Comparison of ENCODE assay signal across 17 cellular contexts in the genomic region with DNA sequence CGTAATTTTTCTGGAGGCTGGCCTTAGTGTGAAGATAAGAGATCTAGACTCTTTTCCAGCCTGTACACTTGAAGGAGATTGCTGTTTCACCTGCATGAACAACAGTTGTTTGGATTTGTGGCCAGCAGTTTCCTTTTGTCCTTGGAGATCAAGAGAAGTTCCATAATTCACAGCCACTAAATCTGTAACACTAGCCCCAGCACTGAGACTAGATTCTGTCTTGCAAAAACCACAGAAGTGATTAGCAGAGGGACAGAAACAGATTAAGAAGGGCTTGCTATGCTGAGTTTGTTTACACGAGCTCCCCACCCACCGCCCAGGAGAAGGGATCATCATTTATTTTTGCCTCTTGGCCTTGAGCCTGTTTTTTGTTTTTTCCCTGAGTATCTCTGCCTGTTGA.
A peak's percentile ranks its signal among the peaks of the same experiment; 100 is the strongest.
DNase-seq lines count a peak whose midpoint lies in the region; TF ChIP-seq lines count a peak whose summit lies in the region.
"Had no signal": no experiment of that assay in that cellular context is flagged by ENCODE, and none has a peak within 500 bp of the region (broad histone marks: within the 10 kb centered on the region; RNA-seq: fewer than 3 reads in every experiment).

No MANE protein-coding gene starts in this region.

- H3K4me3 Mint-ChIP-seq in HFFc6, result no peak overlapping the region
- H3K4me3 Mint-ChIP-seq: activated T-helper 17 cell treated with anti-CD3 and anti-CD28 coated beads, Interleukin-2, amount 50 U/mL, for 72 hours; CD14-positive monocyte; neural crest cell had no signal

- H3K27me3 Mint-ChIP-seq in HFFc6 (ENCODE audit: insufficient read depth), result peaks cover 2% of the 10 kb centered on the region

- H3K4me1 Mint-ChIP-seq in HFFc6 (ENCODE audit: low read depth), result no peaks in the 10 kb centered on the region
- H3K4me1 Mint-ChIP-seq: activated T-helper 17 cell treated with anti-CD3 and anti-CD28 coated beads, Interleukin-2, amount 50 U/mL, for 72 hours; CD14-positive monocyte; neural crest cell had no signal

- H3K27me3 ChIP-seq in transverse colon, result no peaks in the 10 kb centered on the region
- H3K27me3 ChIP-seq in testis, result no peaks in the 10 kb centered on the region
- H3K27me3 ChIP-seq: foreskin keratinocyte, sigmoid colon had no signal

- intact Hi-C loops in transverse colon (cut with DNase I; ENCODE audit: low total_unique reads), result no loop called here
- intact Hi-C loops in testis (cut with DNase I; ENCODE audit: low total_unique reads), result no loop called here

- TF ChIP-seq POLR2A in transverse colon (IDR thresholded peaks at IDR 0.05), result no peak
- TF ChIP-seq POLR2A in testis (IDR thresholded peaks at IDR 0.05), result no peak

- H3K36me3 Mint-ChIP-seq in HFFc6 (ENCODE audit: low read depth), result no peaks in the 10 kb centered on the region
- H3K36me3 Mint-ChIP-seq: CD14-positive monocyte had no signal

- 38 to 40% methylated on average over 3 of the region's 3 CpGs for WGBS in transverse colon (ENCODE audit: low coverage in 1 of 2), 2 donors
- WGBS in testis, 2 donors, result 36 to 54% methylated on average over 3 of the region's 3 CpGs

- H3K4me3 ChIP-seq in transverse colon, result no peak overlapping the region
- no peak overlapping the region for H3K4me3 ChIP-seq in testis
- H3K4me3 ChIP-seq: sigmoid colon had no signal

- H3K27ac Mint-ChIP-seq in HFFc6, result no peak overlapping the region
- H3K27ac Mint-ChIP-seq: activated T-helper 17 cell treated with anti-CD3 and anti-CD28 coated beads, Interleukin-2, amount 50 U/mL, for 72 hours had no signal

- peak overlapping the region in 3 of 4 donors; percentile 3 to 51 (median 42) for H3K27ac ChIP-seq in transverse colon
- H3K27ac ChIP-seq in testis, result no peak overlapping the region
- H3K27ac ChIP-seq: foreskin keratinocyte, sigmoid colon had no signal

- H3K9me3 ChIP-seq in transverse colon (no peaks in the 10 kb centered on the region), testis (no peaks in the 10 kb centered on the region)
- H3K9me3 ChIP-seq: sigmoid colon had no signal

- peaks cover 0 to 36% (median 14%) of the 10 kb centered on the region in 4 donors for H3K4me1 ChIP-seq in transverse colon
- H3K4me1 ChIP-seq in testis, result peaks cover 10% of the 10 kb centered on the region

- TF ChIP-seq CTCF in transverse colon (IDR thresholded peaks at IDR 0.05), result no peak
- no peak for TF ChIP-seq CTCF in testis (IDR thresholded peaks at IDR 0.05)
- TF ChIP-seq CTCF in HFFc6 (IDR thresholded peaks at IDR 0.05), result no peak

- TF ChIP-seq EP300 in transverse colon (IDR thresholded peaks at IDR 0.05; ENCODE audit: low read depth), result no peak

- in situ Hi-C loops in transverse colon (cut with MboI; ENCODE audit: low pct_ligation_motif_present in 1 of 4, low pct_unique_long_range_greater_than_20kb in 1 of 4, low sequenced_read_pairs in 3 of 4), result no loop called here

- 0 out of 2 replicates have a peak, but pooled peaks cover 3% of the 10 kb centered on the region for H3K9me3 Mint-ChIP-seq in HFFc6
- H3K9me3 Mint-ChIP-seq: activated T-helper 17 cell treated with anti-CD3 and anti-CD28 coated beads, Interleukin-2, amount 50 U/mL, for 72 hours; neural crest cell had no signal

- DNase-seq in NCI-H1417 (lab: John Stamatoyannopoulos, UW), result peak; percentile 65 to 78 (median 70)
- no peak for DNase-seq in NCI-H1417 treated with DMSO at 0.1 percent for 48 hours (lab: John Stamatoyannopoulos, UW)
- peak; percentile 66 to 75 for DNase-seq in NCI-H526 (lab: John Stamatoyannopoulos, UW)
- peak; percentile 77 for DNase-seq in left kidney (ENCODE audit: low read depth, low spot score)
- no peak for DNase-seq in transverse colon
- no peak for DNase-seq in iPS-NIHi11 (ENCODE audit: low spot score)
- no peak for DNase-seq in testis
- DNase-seq in HFFc6, result no peak
- DNase-seq: activated CD8-positive, alpha-beta memory T cell treated with anti-CD3 and anti-CD28 coated beads for 24 hours; amniotic stem cell; Karpas-422; sigmoid colon; stimulated activated CD4-positive, alpha-beta T cell treated with anti-CD3 and anti-CD28 coated beads, Interleukin-4, amount 100 ng/mL, for 4 hours had no signal

- H3K36me3 ChIP-seq in transverse colon, result no peaks in the 10 kb centered on the region
- no peaks in the 10 kb centered on the region for H3K36me3 ChIP-seq in testis (ENCODE audit: low read depth, missing control alignments)
- H3K36me3 ChIP-seq: sigmoid colon had no signal

Comparison
In these comparisons a context has a peak if more than half of its experiments do, and no peak if none do; other contexts are left out.
1. DNase-seq: peak in NCI-H1417 (3 of 3), NCI-H526 (2 of 2) and left kidney (single experiment); none in NCI-H1417 treated with DMSO at 0.1 percent for 48 hours (single experiment), transverse colon (single experiment), iPS-NIHi11 (single experiment), testis (single experiment) and HFFc6 (single experiment).
2. H3K27ac ChIP-seq: peak in transverse colon (3 of 4); none in testis (0 of 2).